In the genomic region with DNA sequence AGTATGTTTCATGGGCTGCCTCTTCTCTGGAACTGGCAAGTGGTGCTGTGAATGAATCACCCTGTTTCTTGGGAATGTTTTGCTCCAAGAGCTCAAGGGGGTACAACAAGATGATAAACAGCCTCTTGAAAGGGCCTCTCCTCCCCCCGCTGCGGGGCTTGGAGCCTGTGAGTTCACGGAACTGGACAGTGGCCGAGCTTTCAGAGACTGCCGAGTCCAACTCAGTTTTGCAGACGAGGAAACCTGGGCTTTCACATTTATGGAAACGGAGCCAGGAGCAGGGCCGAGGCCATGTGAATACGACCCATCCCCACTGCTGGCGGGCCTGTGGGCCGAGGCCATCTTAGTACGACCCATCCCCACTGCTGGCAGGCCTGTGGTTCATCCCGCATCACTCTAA, we compare ENCODE assay signal across 13 cellular contexts. TPM values are rescaled to one million over a fixed set of nuclear protein-coding genes. Genes with fewer than 3 reads are reported as not detected.
DNase-seq lines count a peak whose midpoint lies in the region; ATAC-seq and TF ChIP-seq lines count a peak whose summit lies in the region.
"Had no signal": no experiment of that assay in that cellular context is flagged by ENCODE, and none has a peak within 500 bp of the region (broad histone marks: within the 10 kb centered on the region; RNA-seq: fewer than 3 reads in every experiment).

No MANE protein-coding gene starts in this region.

- no peaks in the 10 kb centered on the region for H3K9me3 Mint-ChIP-seq in osteocyte (ENCODE audit: unreplicated experiment)
- H3K9me3 Mint-ChIP-seq: activated naive CD8-positive, alpha-beta T cell treated with anti-CD3 and anti-CD28 coated beads, Interleukin-2, amount 50 U/mL, for 24 hours had no signal

- no peak overlapping the region for H3K27ac Mint-ChIP-seq in osteocyte (ENCODE audit: unreplicated experiment)
- H3K27ac Mint-ChIP-seq: activated naive CD8-positive, alpha-beta T cell treated with anti-CD3 and anti-CD28 coated beads, Interleukin-2, amount 50 U/mL, for 24 hours had no signal

- TF ChIP-seq POLR2A in body of pancreas (IDR thresholded peaks at IDR 0.05), result no peak

- no peaks in the 10 kb centered on the region for H3K9me3 ChIP-seq in body of pancreas
- no peaks in the 10 kb centered on the region for H3K9me3 ChIP-seq in left lung
- H3K9me3 ChIP-seq in smooth muscle cell (replicated peaks; ENCODE audit: low read depth), result no peaks in the 10 kb centered on the region
- H3K9me3 ChIP-seq in effector memory CD4-positive, alpha-beta T cell (ENCODE audit: control insufficient read depth, low read length), result no peaks in the 10 kb centered on the region

- intact Hi-C loops in body of pancreas (cut with DNase I) (no loop called here), left lung (cut with DNase I) (no loop called here)

- H2AFZ ChIP-seq in smooth muscle cell (ENCODE audit: low read depth), result peak overlapping the region; percentile 88

- TF ChIP-seq CTCF in body of pancreas (IDR thresholded peaks at IDR 0.05) (no peak), left lung (IDR thresholded peaks at IDR 0.05) (no peak), smooth muscle cell (IDR thresholded peaks at IDR 0.05; ENCODE audit: borderline replicate concordance, insufficient read depth, poor library complexity, severe bottlenecking) (no peak), osteocyte (IDR thresholded peaks at IDR 0.05) (no peak)

- no peak overlapping the region for H3K4me3 Mint-ChIP-seq in osteocyte (ENCODE audit: unreplicated experiment)
- H3K4me3 Mint-ChIP-seq: activated naive CD8-positive, alpha-beta T cell treated with anti-CD3 and anti-CD28 coated beads, Interleukin-2, amount 50 U/mL, for 24 hours; CD4-positive, CD25-positive, alpha-beta regulatory T cell had no signal

- H3K4me2 ChIP-seq in smooth muscle cell, result peak overlapping the region; percentile 50

- H3K4me3 ChIP-seq in body of pancreas (no peak overlapping the region), left lung (no peak overlapping the region), smooth muscle cell (no peak overlapping the region)
- H3K4me3 ChIP-seq in effector memory CD4-positive, alpha-beta T cell (ENCODE audit: insufficient read depth, low read depth, low read length, poor library complexity, severe bottlenecking), result no peak overlapping the region

- WGBS in body of pancreas, 2 donors, result 79 to 89% methylated on average over 8 to 11 of the region's 13 CpGs
- 40% methylated on average over 13 of the region's 13 CpGs for WGBS in smooth muscle cell (ENCODE audit: low lambda C conversion rate)

- peaks cover 10% of the 10 kb centered on the region for H3F3A ChIP-seq in smooth muscle cell (ENCODE audit: low read depth)

- H4K20me1 ChIP-seq in smooth muscle cell (ENCODE audit: low read depth), result no peaks in the 10 kb centered on the region

- H3K27me3 ChIP-seq in body of pancreas (no peaks in the 10 kb centered on the region), left lung (no peaks in the 10 kb centered on the region), smooth muscle cell (ENCODE audit: low read depth) (no peaks in the 10 kb centered on the region)
- no peaks in the 10 kb centered on the region for H3K27me3 ChIP-seq in effector memory CD4-positive, alpha-beta T cell (replicated peaks; ENCODE audit: control insufficient read depth, insufficient read depth, low read length, poor library complexity, severe bottlenecking)

- peak; percentile 70 for ATAC-seq in body of pancreas
- ATAC-seq in left lung, result peak; percentile 51
- ATAC-seq in HG03457 (IDR thresholded peaks at IDR 0.05; ENCODE audit: unreplicated experiment), result no peak
- ATAC-seq: activated naive CD8-positive, alpha-beta T cell treated with anti-CD3 and anti-CD28 coated beads, Interleukin-2, amount 50 U/mL, for 24 hours had no signal

- no peak overlapping the region for H3K27ac ChIP-seq in body of pancreas
- H3K27ac ChIP-seq in left lung, result peak overlapping the region in 1 of 2 donors; percentile 26
- peak overlapping the region; percentile 58 for H3K27ac ChIP-seq in smooth muscle cell (ENCODE audit: low read depth)
- H3K27ac ChIP-seq in effector memory CD4-positive, alpha-beta T cell (ENCODE audit: insufficient read depth, low read length, poor library complexity, severe bottlenecking), result no peak overlapping the region

- peaks cover 4% of the 10 kb centered on the region for H3K4me1 Mint-ChIP-seq in osteocyte (ENCODE audit: unreplicated experiment)
- H3K4me1 Mint-ChIP-seq: activated naive CD8-positive, alpha-beta T cell treated with anti-CD3 and anti-CD28 coated beads, Interleukin-2, amount 50 U/mL, for 24 hours; CD4-positive, CD25-positive, alpha-beta regulatory T cell had no signal

- H3K4me1 ChIP-seq in body of pancreas (no peaks in the 10 kb centered on the region), left lung (no peaks in the 10 kb centered on the region), smooth muscle cell (ENCODE audit: low read depth) (peaks cover 3% of the 10 kb centered on the region)
- no peaks in the 10 kb centered on the region for H3K4me1 ChIP-seq in effector memory CD4-positive, alpha-beta T cell (ENCODE audit: control insufficient read depth, insufficient read depth, low read length, poor library complexity, severe bottlenecking)

- H3K79me2 ChIP-seq in smooth muscle cell (ENCODE audit: low read depth), result no peaks in the 10 kb centered on the region

- no peaks in the 10 kb centered on the region for H3K27me3 Mint-ChIP-seq in osteocyte (ENCODE audit: unreplicated experiment)
- H3K27me3 Mint-ChIP-seq: activated naive CD8-positive, alpha-beta T cell treated with anti-CD3 and anti-CD28 coated beads, Interleukin-2, amount 50 U/mL, for 24 hours; CD4-positive, CD25-positive, alpha-beta regulatory T cell had no signal

- no peaks in the 10 kb centered on the region for H3K36me3 ChIP-seq in body of pancreas (replicated peaks in 1 of 2; ENCODE audit: insufficient read depth in 1 of 2, low read depth in 2 of 2)
- no peaks in the 10 kb centered on the region for H3K36me3 ChIP-seq in left lung
- no peaks in the 10 kb centered on the region for H3K36me3 ChIP-seq in smooth muscle cell (ENCODE audit: low read depth)
- no peaks in the 10 kb centered on the region for H3K36me3 ChIP-seq in effector memory CD4-positive, alpha-beta T cell (ENCODE audit: control insufficient read depth, insufficient read depth, low read length)

- no peaks in the 10 kb centered on the region for H3K36me3 Mint-ChIP-seq in osteocyte (ENCODE audit: unreplicated experiment)

- DNase-seq in EH (ENCODE audit: low read depth) (peak; percentile 87), body of pancreas (peak; percentile 41 to 63 (median 47)), left lung (peak; percentile 68 to 71), smooth muscle cell (lab: John Stamatoyannopoulos, UW; ENCODE audit: unreplicated experiment) (no peak), OCI-M1 (lab: John Stamatoyannopoulos, UW) (no peak), osteocyte (ENCODE audit: extremely low spot score, unreplicated experiment) (no peak)
- no peak for DNase-seq in effector memory CD4-positive, alpha-beta T cell
- DNase-seq: activated naive CD8-positive, alpha-beta T cell treated with anti-CD3 and anti-CD28 coated beads, Interleukin-2, amount 50 U/mL, for 24 hours; CD4-positive, CD25-positive, alpha-beta regulatory T cell; NCI-H1930; nucleus accumbens; T-helper 2 cell had no signal

- no peak overlapping the region for H3K9ac ChIP-seq in smooth muscle cell (ENCODE audit: low read depth)

RNA-seq across cellular contexts. Expression of a gene that starts 18.2 kb away (rescaled TPM):
- 10 to 100 TPM; 25.9 to 35.3 TPM for total RNA-seq in body of pancreas
- total RNA-seq in left lung, result 10 to 100 TPM; 37.4 to 53.5 TPM
- 26.7 and 36.5 TPM in 2 replicates for total RNA-seq in smooth muscle cell
- 26.0 and 47.7 TPM in 2 replicates for polyA plus RNA-seq in smooth muscle cell
- total RNA-seq in osteocyte, result 30.1 and 32.5 TPM in 2 replicates

RNA-seq across cellular contexts. Expression of a gene that starts 38.3 kb away (rescaled TPM):
- total RNA-seq in body of pancreas (10 to 100 TPM in 1 of 2 donors, 1 to 10 TPM in 1; 8.6 to 11.9 TPM), left lung (10 to 100 TPM; 30.6 to 34.6 TPM), smooth muscle cell (28.1 and 33.7 TPM in 2 replicates), osteocyte (45.5 and 45.8 TPM in 2 replicates)
- 86.2 and 89.0 TPM in 2 replicates for polyA plus RNA-seq in smooth muscle cell

Comparison
In these comparisons a context has a peak if more than half of its experiments do, and no peak if none do; other contexts are left out.
1. DNase-seq: peak in EH (single experiment), body of pancreas (4 of 4) and left lung (2 of 2); none in smooth muscle cell (single experiment), OCI-M1 (single experiment), effector memory CD4-positive, alpha-beta T cell (0 of 3) and osteocyte (single experiment).